Comparison of ENCODE assay signal across 13 cellular contexts in the genomic region with DNA sequence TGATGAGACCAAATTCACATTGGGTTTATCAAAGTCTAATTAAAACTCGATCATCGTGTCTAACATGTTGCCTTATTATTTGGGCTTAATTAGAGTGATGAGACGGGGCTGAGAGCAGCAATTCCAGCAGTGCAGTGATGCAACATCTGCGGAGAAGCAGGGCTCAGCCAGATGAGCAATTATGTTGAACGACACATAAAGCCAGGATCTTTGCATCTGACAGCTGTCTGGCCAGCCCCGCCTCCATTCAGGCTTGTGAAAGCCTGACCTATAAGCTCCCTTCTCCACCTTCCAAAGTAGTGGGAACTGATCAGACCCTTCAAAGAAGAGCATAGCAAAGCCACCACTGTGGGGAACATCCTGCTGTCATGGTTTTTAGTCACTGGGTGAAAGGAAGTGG.
DNase-seq lines count a peak whose midpoint lies in the region; TF ChIP-seq lines count a peak whose summit lies in the region.
"Had no signal": no experiment of that assay in that cellular context is flagged by ENCODE, and none has a peak within 500 bp of the region (broad histone marks: within the 10 kb centered on the region; RNA-seq: fewer than 3 reads in every experiment).

No MANE protein-coding gene starts in this region.

- peak overlapping the region; percentile 78 for H3K27ac ChIP-seq in neural cell (ENCODE audit: low read length)
- H3K27ac ChIP-seq: A549, HL-60 had no signal

- H3K9me2 ChIP-seq in neural cell (ENCODE audit: insufficient read depth, low read length): no peaks in the 10 kb centered on the region

- H3K36me3 ChIP-seq in neural cell (ENCODE audit: insufficient read depth, low read length): no peaks in the 10 kb centered on the region

- peaks cover 4% of the 10 kb centered on the region for H3F3A ChIP-seq in neural cell (ENCODE audit: insufficient read depth, low read length, poor library complexity, severe bottlenecking)

- TF ChIP-seq CTCF in neural cell (IDR thresholded peaks at IDR 0.05; ENCODE audit: poor library complexity, severe bottlenecking): no peak

- peak overlapping the region; percentile 30 for H3K9ac ChIP-seq in neural cell (ENCODE audit: low read length)

- TF ChIP-seq RAD21 in neural cell (conservative IDR thresholded peaks at IDR 0.05): peak; percentile 15

- no peaks in the 10 kb centered on the region for H3K27me3 ChIP-seq in neural cell (ENCODE audit: insufficient read depth, low read depth, low read length)

- no peak overlapping the region for H2AFZ ChIP-seq in neural cell (ENCODE audit: low read depth, low read length)

- H3K79me2 ChIP-seq in neural cell (replicated peaks; ENCODE audit: insufficient read depth, low read length): no peaks in the 10 kb centered on the region

- TF ChIP-seq EP300 in neural cell (conservative IDR thresholded peaks at IDR 0.05; ENCODE audit: poor library complexity, severe bottlenecking): peak; percentile 69

- H3K4me2 ChIP-seq in neural cell (ENCODE audit: low read length): no peak overlapping the region
- H3K4me2 ChIP-seq: A549 had no signal

- H4K20me1 ChIP-seq in neural cell (ENCODE audit: insufficient read depth): no peaks in the 10 kb centered on the region

- DNase-seq in AG20443 (ENCODE audit: low spot score) (peak; percentile 5), GM03348 (ENCODE audit: low spot score) (peak; percentile 0), NCI-H510A treated with DMSO at 0.1 percent for 48 hours (lab: John Stamatoyannopoulos, UW) (peak; percentile 61), dedifferentiated amniotic fluid mesenchymal stem cell (ENCODE audit: extremely low spot score) (no peak), mucosa of gallbladder (ENCODE audit: low spot score) (no peak)
- no peak for DNase-seq in activated naive CD4-positive, alpha-beta T cell treated with anti-CD3 and anti-CD28 coated beads, Interleukin-2, amount 50 U/mL, for 16 hours
- DNase-seq: Caco-2; CD8-positive, alpha-beta memory T cell; DMS53; GF-D8 had no signal

- no peaks in the 10 kb centered on the region for H3K9me3 ChIP-seq in neural cell (ENCODE audit: low read length)
- H3K9me3 ChIP-seq: A549, Caco-2 had no signal

- peak overlapping the region; percentile 13 for H3K4me3 ChIP-seq in neural cell (ENCODE audit: low read length)
- H3K4me3 ChIP-seq: A549 had no signal

TF ChIP-seq in neural cell, 6 proteins besides CTCF, POLR2A, EP300 and RAD21:
- TF ChIP-seq POLR2AphosphoS5 (IDR thresholded peaks at IDR 0.05) (peak; percentile 46), TAF1 (IDR thresholded peaks at IDR 0.05; ENCODE audit: low read depth) (no peak)

Comparison
In these comparisons a context has a peak if more than half of its experiments do, and no peak if none do; other contexts are left out.
1. DNase-seq: peak in AG20443 (single experiment), GM03348 (single experiment) and NCI-H510A treated with DMSO at 0.1 percent for 48 hours (single experiment); none in dedifferentiated amniotic fluid mesenchymal stem cell (single experiment), mucosa of gallbladder (single experiment) and activated naive CD4-positive, alpha-beta T cell treated with anti-CD3 and anti-CD28 coated beads, Interleukin-2, amount 50 U/mL, for 16 hours (single experiment).